In the genomic region with DNA sequence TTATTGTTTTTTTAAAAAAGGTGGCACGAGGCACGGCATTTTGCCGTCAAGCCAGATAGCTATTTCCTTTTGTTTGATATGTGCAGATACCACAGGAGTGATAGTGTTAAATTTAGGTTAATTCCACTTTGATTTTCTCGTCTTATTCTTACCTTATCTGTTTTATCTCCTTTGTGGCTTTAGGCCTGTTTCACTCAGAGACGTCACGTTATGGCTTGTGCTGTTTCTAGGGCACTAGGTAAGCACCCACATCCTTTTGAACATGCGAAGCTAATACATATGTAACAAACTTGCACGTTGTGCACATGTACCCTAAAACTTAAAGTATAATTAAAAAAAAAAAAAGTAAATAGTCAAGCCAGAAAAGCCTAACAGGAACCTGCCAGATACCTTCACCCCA, we compare ENCODE assay signal across 13 cellular contexts. TPM values are rescaled to one million over a fixed set of nuclear protein-coding genes. Genes with fewer than 3 reads are reported as not detected.
DNase-seq lines count a peak whose midpoint lies in the region; ATAC-seq and TF ChIP-seq lines count a peak whose summit lies in the region.
"Had no signal": no experiment of that assay in that cellular context is flagged by ENCODE, and none has a peak within 500 bp of the region (broad histone marks: within the 10 kb centered on the region; RNA-seq: fewer than 3 reads in every experiment).

No MANE protein-coding gene starts in this region.

- ATAC-seq in T-cell (replicated peaks in 1 of 4) (peak; percentile 90 to 93 (median 92)), lower lobe of right lung (peak; percentile 27 to 30), left lobe of liver (no peak)
- ATAC-seq: body of pancreas had no signal

- no peak overlapping the region for H3K4me3 ChIP-seq in lower lobe of right lung
- H3K4me3 ChIP-seq: body of pancreas had no signal

- H3K27ac Mint-ChIP-seq in T-cell = peak overlapping the region; percentile 32 to 50
- no peak overlapping the region for H3K27ac Mint-ChIP-seq in activated T-helper 1 cell treated with anti-CD3 and anti-CD28 coated beads, Interleukin-12 subunit alpha, Interleukin-12 subunit beta, Interleukin-2, Interleukin-4 antibody, amounts not matched to agents 30 ng/mL and 10 ng/mL and 1 ng/mL, durations not matched to agents 14 hours and 24 hours and 36 hours

- no peaks in the 10 kb centered on the region for H3K36me3 Mint-ChIP-seq in T-cell
- H3K36me3 Mint-ChIP-seq in activated T-helper 1 cell treated with anti-CD3 and anti-CD28 coated beads, Interleukin-12 subunit alpha, Interleukin-12 subunit beta, Interleukin-2, Interleukin-4 antibody, amounts not matched to agents 30 ng/mL and 10 ng/mL and 1 ng/mL, durations not matched to agents 14 hours and 24 hours and 36 hours (ENCODE audit: low read depth) = peaks cover 3% of the 10 kb centered on the region

- H3K4me1 Mint-ChIP-seq in T-cell = peaks cover 77 to 82% (median 78%) of the 10 kb centered on the region in 3 donors
- peaks cover 51% of the 10 kb centered on the region for H3K4me1 Mint-ChIP-seq in activated T-helper 1 cell treated with anti-CD3 and anti-CD28 coated beads, Interleukin-12 subunit alpha, Interleukin-12 subunit beta, Interleukin-2, Interleukin-4 antibody, amounts not matched to agents 30 ng/mL and 10 ng/mL and 1 ng/mL, durations not matched to agents 14 hours and 24 hours and 36 hours (ENCODE audit: low read depth)

- intact Hi-C loops in activated T-helper 1 cell treated with anti-CD3 and anti-CD28 coated beads, Interleukin-12 subunit alpha, Interleukin-12 subunit beta, Interleukin-2, Interleukin-4 antibody, amounts not matched to agents 30 ng/mL and 10 ng/mL and 1 ng/mL, durations not matched to agents 14 hours and 24 hours and 36 hours (cut with micrococcal nuclease) = loop anchor here (5.0 kb wide), 1 partner anchor 119 kb away; no protein-coding TSS in a partner anchor
- intact Hi-C loops in lower lobe of right lung (cut with DNase I) = no loop called here

- no peaks in the 10 kb centered on the region for H3K36me3 ChIP-seq in lower lobe of right lung

- H3K9me3 Mint-ChIP-seq in T-cell = no peaks in the 10 kb centered on the region
- no peaks in the 10 kb centered on the region for H3K9me3 Mint-ChIP-seq in activated T-helper 1 cell treated with anti-CD3 and anti-CD28 coated beads, Interleukin-12 subunit alpha, Interleukin-12 subunit beta, Interleukin-2, Interleukin-4 antibody, amounts not matched to agents 30 ng/mL and 10 ng/mL and 1 ng/mL, durations not matched to agents 14 hours and 24 hours and 36 hours

- peaks cover 0 to 8% of the 10 kb centered on the region in 2 donors for H3K27me3 Mint-ChIP-seq in T-cell
- peaks cover 17% of the 10 kb centered on the region for H3K27me3 Mint-ChIP-seq in activated T-helper 1 cell treated with anti-CD3 and anti-CD28 coated beads, Interleukin-12 subunit alpha, Interleukin-12 subunit beta, Interleukin-2, Interleukin-4 antibody, amounts not matched to agents 30 ng/mL and 10 ng/mL and 1 ng/mL, durations not matched to agents 14 hours and 24 hours and 36 hours (ENCODE audit: insufficient read depth)

- peak overlapping the region in 2 of 3 donors; percentile 14 to 55 for H3K4me3 Mint-ChIP-seq in T-cell
- no peak overlapping the region for H3K4me3 Mint-ChIP-seq in activated T-helper 1 cell treated with anti-CD3 and anti-CD28 coated beads, Interleukin-12 subunit alpha, Interleukin-12 subunit beta, Interleukin-2, Interleukin-4 antibody, amounts not matched to agents 30 ng/mL and 10 ng/mL and 1 ng/mL, durations not matched to agents 14 hours and 24 hours and 36 hours

- CTCF ChIA-PET in T-cell (lab: Charles Lee) = interaction anchor here (0.6 to 3.5 kb wide), 19 partner anchors 18 to 179 kb away, joined by 3 to 46 read pairs (median 4); a partner anchor contains a TSS

- H3K4me1 ChIP-seq in lower lobe of right lung = peaks cover 3% of the 10 kb centered on the region

- H3K27ac ChIP-seq in lower lobe of right lung = no peak overlapping the region
- H3K27ac ChIP-seq: body of pancreas had no signal

- no peak for TF ChIP-seq CTCF in lower lobe of right lung (IDR thresholded peaks at IDR 0.05)

- no peaks in the 10 kb centered on the region for H3K9me3 ChIP-seq in lower lobe of right lung
- H3K9me3 ChIP-seq: body of pancreas had no signal

- H3K27me3 ChIP-seq in lower lobe of right lung (ENCODE audit: low read depth) = no peaks in the 10 kb centered on the region
- H3K27me3 ChIP-seq: body of pancreas had no signal

- DNase-seq in activated T-cell treated with anti-CD3 and anti-CD28 coated beads for 1 hour (ENCODE audit: low read depth) = peak; percentile 18
- DNase-seq in activated T-cell treated with anti-CD3 and anti-CD28 coated beads, Interleukin-2, amount 50 U/mL, for 48 hours = no peak
- DNase-seq in T-cell = peak in 32 of 34 experiments; percentile 27 to 84 (median 63)
- DNase-seq in activated T-helper 1 cell treated with anti-CD3 and anti-CD28 coated beads, Interleukin-12 subunit alpha, Interleukin-12 subunit beta, Interleukin-2, Interleukin-4 antibody, amounts not matched to agents 30 ng/mL and 10 ng/mL and 1 ng/mL, durations not matched to agents 14 hours and 24 hours and 36 hours (ENCODE audit: low spot score) = peak; percentile 43
- no peak for DNase-seq in lower lobe of right lung
- DNase-seq in left lobe of liver (ENCODE audit: low spot score) = no peak
- DNase-seq in NAMALWA (ENCODE audit: low spot score) = no peak
- no peak for DNase-seq in mesenteric fat pad (ENCODE audit: low spot score)
- DNase-seq: body of pancreas, NCI-H2029 treated with DMSO at 0.1 percent for 48 hours, NCI-H526 treated with DMSO at 0.1 percent for 48 hours had no signal

- POLR2A ChIA-PET in T-cell (lab: Charles Lee) = interaction anchor here (0.7 to 1.6 kb wide), 5 partner anchors 52 to 834 kb away, joined by 4 to 11 read pairs (median 5); a partner anchor contains a TSS

RNA-seq across cellular contexts. Expression of a gene that starts 57.8 kb away (rescaled TPM):
- not detected for total RNA-seq in T-cell
- not detected in 2 replicates for total RNA-seq in activated T-helper 1 cell treated with anti-CD3 and anti-CD28 coated beads, Interleukin-12 subunit alpha, Interleukin-12 subunit beta, Interleukin-2, Interleukin-4 antibody, amounts not matched to agents 30 ng/mL and 10 ng/mL and 1 ng/mL, durations not matched to agents 14 hours and 24 hours and 36 hours
- total RNA-seq in lower lobe of right lung = 0.65 TPM
- total RNA-seq in left lobe of liver = not detected
- not detected for total RNA-seq in mesenteric fat pad
- total RNA-seq: body of pancreas, myocyte, pulmonary artery endothelial cell had no signal

Comparison
In these comparisons a context has a peak if more than half of its experiments do, and no peak if none do; other contexts are left out.
1. DNase-seq: peak in activated T-cell treated with anti-CD3 and anti-CD28 coated beads for 1 hour (single experiment), T-cell (32 of 34) and activated T-helper 1 cell treated with anti-CD3 and anti-CD28 coated beads, Interleukin-12 subunit alpha, Interleukin-12 subunit beta, Interleukin-2, Interleukin-4 antibody, amounts not matched to agents 30 ng/mL and 10 ng/mL and 1 ng/mL, durations not matched to agents 14 hours and 24 hours and 36 hours (single experiment); none in activated T-cell treated with anti-CD3 and anti-CD28 coated beads, Interleukin-2, amount 50 U/mL, for 48 hours (0 of 2), lower lobe of right lung (single experiment), left lobe of liver (single experiment), NAMALWA (single experiment) and mesenteric fat pad (single experiment).